ENCODE assay signal across 28 cellular contexts in the genomic region with DNA sequence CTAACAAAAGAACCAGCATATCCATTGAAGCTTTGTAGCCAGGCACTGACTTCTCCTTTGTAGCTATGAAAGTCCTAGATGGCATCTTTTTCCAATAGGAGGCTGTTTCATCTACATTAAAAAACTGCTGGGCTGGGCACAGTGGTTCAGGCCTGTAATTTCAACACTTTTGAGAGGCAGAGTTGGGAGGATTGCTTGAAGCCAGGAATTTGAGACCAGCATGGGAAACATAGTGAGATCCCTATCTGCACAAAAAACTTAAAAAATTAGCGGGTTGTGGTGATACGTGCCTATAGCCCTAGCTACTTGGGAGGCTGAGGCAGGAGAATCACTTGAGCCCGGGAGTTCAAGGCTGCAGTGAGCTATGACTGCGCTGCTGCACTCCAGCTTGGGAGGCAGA.
"Had no signal": no experiment of that assay in that cellular context is flagged by ENCODE, and none has a peak within 500 bp of the region (broad histone marks: within the 10 kb centered on the region; RNA-seq: fewer than 3 reads in every experiment).

No MANE protein-coding gene starts in this region.

- H3K36me3 ChIP-seq: breast epithelium had no signal

- H3K4me3 Mint-ChIP-seq: activated B cell treated with CpG ODN at 0.5 μM for 24 hours; activated CD4-positive, alpha-beta memory T cell treated with anti-CD3 and anti-CD28 coated beads for 36 hours; activated naive CD8-positive, alpha-beta T cell treated with anti-CD3 and anti-CD28 coated beads for 36 hours; activated T-cell treated with anti-CD3 and anti-CD28 coated beads, Interleukin-2, amount 50 U/mL, for 4 hours; IgD-negative memory B cell had no signal

- H3K36me3 Mint-ChIP-seq: activated CD4-positive, alpha-beta memory T cell treated with anti-CD3 and anti-CD28 coated beads for 36 hours; activated naive CD8-positive, alpha-beta T cell treated with anti-CD3 and anti-CD28 coated beads for 36 hours; IgD-negative memory B cell had no signal

- DNase-seq: activated B cell treated with CpG ODN at 0.5 μM for 24 hours; activated CD4-positive, alpha-beta memory T cell treated with anti-CD3 and anti-CD28 coated beads for 36 hours; activated CD4-positive, alpha-beta T cell treated with anti-CD3 and anti-CD28 coated beads for 4 hours; activated CD4-positive, alpha-beta T cell treated with anti-CD3 and anti-CD28 coated beads, Interleukin-2, amount 50 U/mL, for 1 hour; activated CD4-positive, CD25-positive, alpha-beta regulatory T cell treated with anti-CD3 and anti-CD28 coated beads, Interleukin-2, amount 50 U/mL, for 72 hours; activated CD8-positive, alpha-beta memory T cell treated with anti-CD3 and anti-CD28 coated beads, Interleukin-2, amount 50 U/mL, for 4 hours; activated effector memory CD4-positive, alpha-beta T cell treated with Interleukin-2 at 50 U/mL for 16 hours; activated naive CD4-positive, alpha-beta T cell treated with anti-CD3 and anti-CD28 coated beads, Interleukin-2, amount 50 U/mL, for 16 hours; activated naive CD8-positive, alpha-beta T cell treated with anti-CD3 and anti-CD28 coated beads for 36 hours; activated T-cell treated with anti-CD3 and anti-CD28 coated beads for 4 hours; activated T-cell treated with anti-CD3 and anti-CD28 coated beads, Interleukin-2, amount 50 U/mL, for 4 hours; amniotic stem cell; body of pancreas; Karpas-422; KBM-7; NCI-H1048; NCI-H1105 treated with DMSO at 0.1 percent for 48 hours; NCI-H1436 treated with DMSO at 0.1 percent for 48 hours; NCI-H1694 treated with DMSO at 0.1 percent for 48 hours; NCI-H2029; NCI-H524 treated with DMSO at 0.1 percent for 48 hours; SIG-M5; T-helper 1 cell; T-helper 2 cell; T-helper 9 cell had no signal

- H3K27ac ChIP-seq: body of pancreas, breast epithelium, VCaP had no signal

- H3K4me1 ChIP-seq: body of pancreas, breast epithelium had no signal

- H3K9me3 Mint-ChIP-seq: activated B cell treated with CpG ODN at 0.5 μM for 24 hours; activated CD4-positive, alpha-beta memory T cell treated with anti-CD3 and anti-CD28 coated beads for 36 hours; activated naive CD8-positive, alpha-beta T cell treated with anti-CD3 and anti-CD28 coated beads for 36 hours; activated T-cell treated with anti-CD3 and anti-CD28 coated beads, Interleukin-2, amount 50 U/mL, for 4 hours had no signal

- H3K27me3 ChIP-seq: body of pancreas, breast epithelium had no signal

- H3K27me3 Mint-ChIP-seq: activated B cell treated with CpG ODN at 0.5 μM for 24 hours; activated CD4-positive, alpha-beta memory T cell treated with anti-CD3 and anti-CD28 coated beads for 36 hours; activated naive CD8-positive, alpha-beta T cell treated with anti-CD3 and anti-CD28 coated beads for 36 hours; IgD-negative memory B cell had no signal

- H3K4me3 ChIP-seq: body of pancreas, breast epithelium had no signal

- H3K9me3 ChIP-seq: body of pancreas, breast epithelium had no signal

- H3K4me1 Mint-ChIP-seq: activated B cell treated with CpG ODN at 0.5 μM for 24 hours; activated naive CD8-positive, alpha-beta T cell treated with anti-CD3 and anti-CD28 coated beads for 36 hours had no signal

- H3K27ac Mint-ChIP-seq: activated B cell treated with CpG ODN at 0.5 μM for 24 hours; activated CD4-positive, alpha-beta memory T cell treated with anti-CD3 and anti-CD28 coated beads for 36 hours; activated naive CD8-positive, alpha-beta T cell treated with anti-CD3 and anti-CD28 coated beads for 36 hours; IgD-negative memory B cell had no signal
